24 cellular contexts compared by ENCODE assay signal in genomic region chr5:14988210-14988609, GRCh38.
"Had no signal": no experiment of that assay in that cellular context is flagged by ENCODE, and none has a peak within 500 bp of the region (broad histone marks: within the 10 kb centered on the region; RNA-seq: fewer than 3 reads in every experiment).

No MANE protein-coding gene starts in this region.

- FAIRE-seq: colon, endothelial cell of umbilical vein, frontal cortex, kidney had no signal

- DNase-seq: dermis blood vessel endothelial cell; dorsolateral prefrontal cortex; effector CD4-positive, alpha-beta T cell; effector memory CD4-positive, alpha-beta T cell; foreskin keratinocyte; heart left ventricle; hypothalamus; immature natural killer cell; islet precursor cell; kidney; kidney glomerular epithelial cell; left lung; left ventricle myocardium superior; lower lobe of right lung; mesendoderm; midbrain; naive B cell had no signal

- H3K27ac ChIP-seq: coronary artery, dorsolateral prefrontal cortex, esophagus muscularis mucosa, foreskin keratinocyte, gastroesophageal sphincter, heart left ventricle, hepatocyte, left lung, lower lobe of right lung had no signal

- H3K4me3 ChIP-seq: coronary artery, dorsolateral prefrontal cortex, esophagus muscularis mucosa, gastroesophageal sphincter, heart left ventricle, hepatocyte, left lung, lower lobe of right lung had no signal

- H3K9me3 ChIP-seq: esophagus muscularis mucosa, gastroesophageal sphincter, heart left ventricle, left lung, lower lobe of right lung had no signal

- H3K27me3 ChIP-seq: dorsolateral prefrontal cortex, esophagus muscularis mucosa, foreskin keratinocyte, gastroesophageal sphincter, heart left ventricle, hepatocyte, left lung had no signal

- H3K4me1 ChIP-seq: esophagus muscularis mucosa, foreskin keratinocyte, gastroesophageal sphincter, heart left ventricle, left lung, lower lobe of right lung had no signal

- H3K36me3 ChIP-seq: esophagus muscularis mucosa, gastroesophageal sphincter, heart left ventricle, left lung, lower lobe of right lung had no signal

- ATAC-seq: foreskin keratinocyte, gastroesophageal sphincter, heart left ventricle, left lung, left ventricle myocardium superior, lower lobe of right lung had no signal
